Comparison of ENCODE assay signal across 8 cellular contexts in the genomic region with DNA sequence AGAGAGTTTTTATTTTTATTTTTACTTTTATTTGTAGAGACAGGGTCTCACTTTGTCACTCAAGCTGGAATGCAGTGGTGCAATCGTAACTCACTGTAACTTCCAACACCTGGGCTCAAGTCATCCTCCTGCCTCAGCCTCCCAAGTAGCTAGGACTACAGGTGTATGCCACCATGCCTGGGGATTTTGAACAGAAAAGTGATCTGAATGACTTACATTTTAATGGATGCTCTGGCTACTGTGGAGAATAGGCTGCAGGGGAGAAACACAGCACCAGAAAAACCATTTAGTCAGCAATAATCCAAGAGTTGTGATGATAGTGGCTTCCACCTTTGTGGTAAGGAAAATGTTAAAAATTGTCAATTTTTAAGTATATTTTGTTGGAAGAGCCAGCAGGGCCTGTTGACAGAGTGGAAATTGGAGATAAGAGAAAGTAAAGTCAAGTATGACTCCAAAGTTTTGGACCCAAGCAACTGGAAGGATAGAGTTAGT.
"Had no signal": no experiment of that assay in that cellular context is flagged by ENCODE, and none has a peak within 500 bp of the region (broad histone marks: within the 10 kb centered on the region; RNA-seq: fewer than 3 reads in every experiment).

No MANE protein-coding gene starts in this region.

- H2AFZ ChIP-seq: GM23338 had no signal

- H3K4me3 ChIP-seq: GM23338 had no signal

- ATAC-seq: GM23338 had no signal

- H3K27ac ChIP-seq: HL-60 had no signal

- H3K4me2 ChIP-seq: GM23338 had no signal

- DNase-seq: H9, HCEC 1CT, HFFc6, KG1 had no signal

- FAIRE-seq: H1, H54 had no signal
